9 cellular contexts compared by ENCODE assay signal in genomic region chr21:31136891-31137290, GRCh38.
DNase-seq lines count a peak whose midpoint lies in the region; ATAC-seq, FAIRE-seq and TF ChIP-seq lines count a peak whose summit lies in the region.
"Had no signal": no experiment of that assay in that cellular context is flagged by ENCODE, and none has a peak within 500 bp of the region (broad histone marks: within the 10 kb centered on the region; RNA-seq: fewer than 3 reads in every experiment).

No MANE protein-coding gene starts in this region.

- no peak for ATAC-seq in activated CD4-positive, alpha-beta T cell treated with anti-CD3 and anti-CD28 coated beads for 36 hours
- ATAC-seq in HG03135 (IDR thresholded peaks at IDR 0.05; ENCODE audit: unreplicated experiment) (peak; percentile 69), WTC11 (peak; percentile 18; the same call in 1 of the 2 replicates)
- peak; percentile 54 for ATAC-seq in stimulated activated memory B cell treated with anti-CD40 and anti-IgM and Interleukin-4, amounts not matched to agents 10 μg/mL and 1 μg/mL and 100 μg/mL, for 72 hours

- no peaks in the 10 kb centered on the region for H3K27me3 Mint-ChIP-seq in activated CD4-positive, alpha-beta T cell treated with anti-CD3 and anti-CD28 coated beads for 36 hours
- H3K27me3 Mint-ChIP-seq in WTC11 (ENCODE audit: low read depth) = no peaks in the 10 kb centered on the region
- H3K27me3 Mint-ChIP-seq in stimulated activated memory B cell treated with anti-CD40 and anti-IgM and Interleukin-4, amounts not matched to agents 10 μg/mL and 1 μg/mL and 100 μg/mL, for 72 hours = peaks cover 38% of the 10 kb centered on the region

- POLR2A ChIA-PET in activated CD4-positive, alpha-beta T cell treated with anti-CD3 and anti-CD28 coated beads for 36 hours (lab: Charles Lee) = no interaction called here
- POLR2A ChIA-PET in WTC11 (lab: Charles Lee) = interaction anchor here (0.6 kb wide), 1 partner anchor 28 kb away, joined by 5 read pairs; no protein-coding TSS in a partner anchor

- H3K4me1 Mint-ChIP-seq in activated CD4-positive, alpha-beta T cell treated with anti-CD3 and anti-CD28 coated beads for 36 hours = peaks cover 49% of the 10 kb centered on the region
- H3K4me1 Mint-ChIP-seq in WTC11 = peaks cover 20% of the 10 kb centered on the region
- H3K4me1 Mint-ChIP-seq in stimulated activated memory B cell treated with anti-CD40 and anti-IgM and Interleukin-4, amounts not matched to agents 10 μg/mL and 1 μg/mL and 100 μg/mL, for 72 hours = peaks cover 13% of the 10 kb centered on the region

- no peak overlapping the region for H3K4me3 Mint-ChIP-seq in activated CD4-positive, alpha-beta T cell treated with anti-CD3 and anti-CD28 coated beads for 36 hours
- no peak overlapping the region for H3K4me3 Mint-ChIP-seq in WTC11
- H3K4me3 Mint-ChIP-seq in stimulated activated memory B cell treated with anti-CD40 and anti-IgM and Interleukin-4, amounts not matched to agents 10 μg/mL and 1 μg/mL and 100 μg/mL, for 72 hours = no peak overlapping the region

- no peak for TF ChIP-seq CTCF in WTC11 (IDR thresholded peaks at IDR 0.05)
- no peak for TF ChIP-seq CTCF in D721Med (IDR thresholded peaks at IDR 0.05; ENCODE audit: insufficient read depth, missing control alignments)

- no peaks in the 10 kb centered on the region for H3K9me3 Mint-ChIP-seq in activated CD4-positive, alpha-beta T cell treated with anti-CD3 and anti-CD28 coated beads for 36 hours (ENCODE audit: low read depth)
- no peaks in the 10 kb centered on the region for H3K9me3 Mint-ChIP-seq in WTC11
- no peaks in the 10 kb centered on the region for H3K9me3 Mint-ChIP-seq in stimulated activated memory B cell treated with anti-CD40 and anti-IgM and Interleukin-4, amounts not matched to agents 10 μg/mL and 1 μg/mL and 100 μg/mL, for 72 hours

- peak overlapping the region; percentile 11 for H3K27ac Mint-ChIP-seq in activated CD4-positive, alpha-beta T cell treated with anti-CD3 and anti-CD28 coated beads for 36 hours
- H3K27ac Mint-ChIP-seq in WTC11 = no peak overlapping the region
- no peak overlapping the region for H3K27ac Mint-ChIP-seq in stimulated activated memory B cell treated with anti-CD40 and anti-IgM and Interleukin-4, amounts not matched to agents 10 μg/mL and 1 μg/mL and 100 μg/mL, for 72 hours

- CTCF ChIA-PET in activated CD4-positive, alpha-beta T cell treated with anti-CD3 and anti-CD28 coated beads for 36 hours (lab: Charles Lee) = no interaction called here
- CTCF ChIA-PET in WTC11 (lab: Charles Lee) = no interaction called here

- no peak for DNase-seq in activated CD4-positive, alpha-beta T cell treated with anti-CD3 and anti-CD28 coated beads for 36 hours
- no peak for DNase-seq in activated CD4-positive, alpha-beta T cell treated with anti-CD3 and anti-CD28 coated beads for 1 hour
- no peak for DNase-seq in WTC11 (ENCODE audit: low spot score)
- DNase-seq in retina = no peak
- DNase-seq in AG20443 (ENCODE audit: low spot score) = no peak
- no peak for DNase-seq in D721Med (ENCODE audit: insufficient read length, low spot score)

- no peak for FAIRE-seq in D721Med (lab: Jason Lieb, UNC)
- FAIRE-seq: keratinocyte had no signal

- intact Hi-C loops in activated CD4-positive, alpha-beta T cell treated with anti-CD3 and anti-CD28 coated beads for 36 hours (cut with DNase I, micrococcal nuclease) = no loop called here

- H3K36me3 Mint-ChIP-seq in activated CD4-positive, alpha-beta T cell treated with anti-CD3 and anti-CD28 coated beads for 36 hours (ENCODE audit: low read depth) = peaks cover 86% of the 10 kb centered on the region
- H3K36me3 Mint-ChIP-seq in WTC11 = peaks cover 36% of the 10 kb centered on the region
- H3K36me3 Mint-ChIP-seq in stimulated activated memory B cell treated with anti-CD40 and anti-IgM and Interleukin-4, amounts not matched to agents 10 μg/mL and 1 μg/mL and 100 μg/mL, for 72 hours = no peaks in the 10 kb centered on the region

TF ChIP-seq in WTC11, 78 proteins besides CTCF, POLR2A, EP300 and RAD21:
- TF ChIP-seq ZNF425 (CRISPR knock-in tag; conservative IDR thresholded peaks at IDR 0.05) (no peak), MXD4 (CRISPR knock-in tag; IDR thresholded peaks at IDR 0.05; ENCODE audit: borderline replicate concordance) (no peak), TCF7 (CRISPR knock-in tag; IDR thresholded peaks at IDR 0.05; ENCODE audit: low read depth) (no peak), TEAD4 (CRISPR knock-in tag; IDR thresholded peaks at IDR 0.05) (no peak), SMAD4 (CRISPR knock-in tag; IDR thresholded peaks at IDR 0.05) (no peak), CBFB (CRISPR knock-in tag; IDR thresholded peaks at IDR 0.05; ENCODE audit: low read depth) (no peak), PREB (CRISPR knock-in tag; IDR thresholded peaks at IDR 0.05; ENCODE audit: borderline replicate concordance) (no peak)
